ENCODE assay signal across 8 cellular contexts in the genomic region with DNA sequence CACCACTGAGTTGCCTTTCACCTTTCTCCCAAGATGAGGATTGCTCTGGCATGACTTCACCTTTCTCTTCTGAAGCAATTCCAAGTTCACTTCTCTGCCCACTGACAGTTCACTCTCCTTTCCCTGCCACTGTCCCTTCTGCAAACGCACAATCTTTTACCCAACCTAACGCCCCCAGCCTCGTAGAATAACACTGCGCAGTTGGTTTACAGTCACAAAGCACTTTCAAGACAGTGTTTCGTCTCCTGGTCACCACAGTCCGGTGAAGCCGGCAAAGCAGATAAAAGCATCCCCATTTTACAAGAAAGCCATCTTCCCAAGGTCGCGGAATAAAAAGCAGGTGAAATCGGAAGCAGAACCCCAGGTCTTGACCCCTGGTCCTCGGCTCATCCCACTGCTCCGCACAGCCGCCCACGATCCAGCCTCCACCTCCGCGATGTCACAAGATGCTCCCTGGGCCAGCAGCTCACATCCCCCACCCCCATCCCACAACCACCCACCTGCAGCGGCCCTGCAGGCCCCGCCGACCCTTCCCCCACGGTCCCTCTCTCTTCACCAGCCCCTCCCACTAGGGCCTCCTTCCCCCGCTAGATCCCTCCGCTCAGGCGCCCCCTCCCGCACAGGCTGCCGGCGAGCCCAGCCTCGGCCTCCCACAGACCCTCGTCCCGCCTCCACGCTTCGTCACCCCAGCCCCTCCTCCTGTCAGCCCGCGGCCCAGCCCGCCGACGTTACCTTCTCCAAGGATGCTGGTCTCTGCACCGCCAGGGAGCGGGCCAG. TPM values are rescaled to one million over a fixed set of nuclear protein-coding genes. Genes with fewer than 3 reads are reported as not detected.
A peak's percentile ranks its signal among the peaks of the same experiment; 100 is the strongest.
DNase-seq lines count a peak whose midpoint lies in the region; ATAC-seq and TF ChIP-seq lines count a peak whose summit lies in the region.

No MANE protein-coding gene starts in this region.

- H3K4me3 Mint-ChIP-seq in activated CD4-positive, alpha-beta memory T cell treated with anti-CD3 and anti-CD28 coated beads for 36 hours = peak overlapping the region; percentile 86

- CTCF ChIA-PET in activated CD4-positive, alpha-beta memory T cell treated with anti-CD3 and anti-CD28 coated beads for 36 hours (lab: Charles Lee) = no interaction called here

- H3K4me1 ChIP-seq in duodenal mucosa (ENCODE audit: control insufficient read depth in 1 of 2, insufficient read depth in 2 of 2, low read length in 2 of 2) = peaks cover 22 to 24% of the 10 kb centered on the region in 2 donors

- TF ChIP-seq POLR2A in lower leg skin (IDR thresholded peaks at IDR 0.05) = no peak

- peaks cover 4% of the 10 kb centered on the region for H3K36me3 Mint-ChIP-seq in activated CD4-positive, alpha-beta memory T cell treated with anti-CD3 and anti-CD28 coated beads for 36 hours

- no peaks in the 10 kb centered on the region for H3K27me3 ChIP-seq in duodenal mucosa (ENCODE audit: control insufficient read depth in 1 of 2, insufficient read depth in 2 of 2, low read length in 2 of 2)

- H3K27ac ChIP-seq in duodenal mucosa (ENCODE audit: low read depth, low read length) = peak overlapping the region; percentile 81

- peak overlapping the region; percentile 38 for H3K27ac Mint-ChIP-seq in activated CD4-positive, alpha-beta memory T cell treated with anti-CD3 and anti-CD28 coated beads for 36 hours

- H3K9ac ChIP-seq in duodenal mucosa (ENCODE audit: low read depth in 1 of 2, low read length in 2 of 2) = peak overlapping the region; percentile 81 to 86

- POLR2A ChIA-PET in activated CD4-positive, alpha-beta memory T cell treated with anti-CD3 and anti-CD28 coated beads for 36 hours (lab: Charles Lee) = no interaction called here

- no peaks in the 10 kb centered on the region for H3K9me3 Mint-ChIP-seq in activated CD4-positive, alpha-beta memory T cell treated with anti-CD3 and anti-CD28 coated beads for 36 hours

- WGBS in lower leg skin, 2 donors = 1% methylated on average over 29 to 35 of the region's 38 CpGs

- DNase-seq in AG20443 (ENCODE audit: low spot score) (peak; percentile 84), GM19238 (ENCODE audit: insufficient read length, low spot score) (peak; percentile 76), NCI-H526 (lab: John Stamatoyannopoulos, UW) (peak; percentile 69 to 87), lower leg skin (ENCODE audit: low spot score in 2 of 2) (peak; percentile 74 to 98)
- DNase-seq in activated CD4-positive, alpha-beta memory T cell treated with anti-CD3 and anti-CD28 coated beads for 36 hours = peak; percentile 89
- DNase-seq in stimulated activated CD4-positive, alpha-beta T cell treated with anti-CD3 and anti-CD28 coated beads, Interleukin-4, amount 100 ng/mL, for 24 hours = peak; percentile 83

- H3K27me3 Mint-ChIP-seq in activated CD4-positive, alpha-beta memory T cell treated with anti-CD3 and anti-CD28 coated beads for 36 hours = no peaks in the 10 kb centered on the region

- H3K4me1 Mint-ChIP-seq in activated CD4-positive, alpha-beta memory T cell treated with anti-CD3 and anti-CD28 coated beads for 36 hours (ENCODE audit: low read depth) = peaks cover 53% of the 10 kb centered on the region

- peak; percentile 34 for ATAC-seq in HG03378 (IDR thresholded peaks at IDR 0.05; ENCODE audit: unreplicated experiment)

- no peak for TF ChIP-seq CTCF in lower leg skin (IDR thresholded peaks at IDR 0.05)

- intact Hi-C loops in activated CD4-positive, alpha-beta memory T cell treated with anti-CD3 and anti-CD28 coated beads for 36 hours (cut with micrococcal nuclease) = loop anchor here (1.0 kb wide), 1 partner anchor 59 kb away; a partner anchor contains a TSS
- intact Hi-C loops in lower leg skin (cut with DNase I; ENCODE audit: low total_unique reads) = loop anchor here (5.0 kb wide), 1 partner anchor 149 kb away; no protein-coding TSS in a partner anchor

- H3K9me3 ChIP-seq in duodenal mucosa (ENCODE audit: control insufficient read depth in 1 of 2, low read length in 2 of 2) = no peaks in the 10 kb centered on the region

- H3K4me3 ChIP-seq in duodenal mucosa (ENCODE audit: low read depth in 1 of 2, low read length in 2 of 2) (peak overlapping the region; percentile 83), lower leg skin (ENCODE audit: low read depth, poor library complexity, severe bottlenecking) (peak overlapping the region; percentile 88)

- H3K36me3 ChIP-seq in duodenal mucosa (ENCODE audit: control insufficient read depth in 1 of 2, insufficient read depth in 2 of 2, low read length in 2 of 2) = no peaks in the 10 kb centered on the region

RNA-seq across cellular contexts. Expression of a gene that starts 0.6 kb away (rescaled TPM):
- 10 to 100 TPM; 57.9 to 58.9 TPM for total RNA-seq in activated CD4-positive, alpha-beta memory T cell treated with anti-CD3 and anti-CD28 coated beads for 36 hours
- 10 to 100 TPM; 42.5 to 81.3 (median 66.1) TPM for total RNA-seq in lower leg skin

RNA-seq across cellular contexts. Expression of a gene that starts 0.8 kb away (rescaled TPM):
- 10 to 100 TPM; 28.2 to 29.1 TPM for total RNA-seq in activated CD4-positive, alpha-beta memory T cell treated with anti-CD3 and anti-CD28 coated beads for 36 hours
- 10 to 100 TPM; 25.0 to 34.4 (median 32.9) TPM for total RNA-seq in lower leg skin

RNA-seq across cellular contexts. Expression of a gene that starts 59.2 kb away (rescaled TPM):
- 10 to 100 TPM; 65.1 to 65.7 TPM for total RNA-seq in activated CD4-positive, alpha-beta memory T cell treated with anti-CD3 and anti-CD28 coated beads for 36 hours
- 10 to 100 TPM; 54.3 to 94.1 (median 64.9) TPM for total RNA-seq in lower leg skin

Comparison
In these comparisons a context has a peak if more than half of its experiments do, and no peak if none do; other contexts are left out.
1. Peak in every context shown above with its lines: DNase-seq, ATAC-seq, H3K4me3 ChIP-seq and H3K27ac ChIP-seq.